ENCODE assay signal across 8 cellular contexts in genomic region chr15:66841953-66842681, GRCh38.
DNase-seq lines count a peak whose midpoint lies in the region; ATAC-seq and TF ChIP-seq lines count a peak whose summit lies in the region.

No MANE protein-coding gene starts in this region.

- no peaks in the 10 kb centered on the region for H3K36me3 Mint-ChIP-seq in T-helper 1 cell treated with Interleukin-12 subunit alpha and Interleukin-12 subunit beta and Interleukin-4 antibody, amounts not matched to agents 30 μg/mL and 1 μg/mL, for 36 hours (ENCODE audit: low read depth)
- no peaks in the 10 kb centered on the region for H3K36me3 Mint-ChIP-seq in dendritic cell treated with granulocyte-macrophage colony-stimulating factor and Interleukin-4, amounts not matched to agents 40 ng/mL and 50 ng/mL, for 4 days (ENCODE audit: low read depth)

- DNase-seq in T-helper 1 cell (no peak), left kidney (ENCODE audit: low read depth, low spot score) (peak; percentile 89), NCI-H526 treated with DMSO at 0.1 percent for 48 hours (lab: John Stamatoyannopoulos, UW) (no peak), SHP77 treated with DMSO at 0.1 percent for 48 hours (lab: John Stamatoyannopoulos, UW) (no peak)
- DNase-seq in stimulated activated CD4-positive, alpha-beta T cell treated with anti-CD3 and anti-CD28 coated beads, Interleukin-4, amount 100 ng/mL, for 1 hour: peak; percentile 41

- ATAC-seq in SK-N-SH treated with all-trans-retinoic acid at 6 μM for 48 hours: peak; percentile 84

- H3K9me3 Mint-ChIP-seq in T-helper 1 cell treated with Interleukin-12 subunit alpha and Interleukin-12 subunit beta and Interleukin-4 antibody, amounts not matched to agents 30 μg/mL and 1 μg/mL, for 36 hours: no peaks in the 10 kb centered on the region
- no peaks in the 10 kb centered on the region for H3K9me3 Mint-ChIP-seq in dendritic cell treated with granulocyte-macrophage colony-stimulating factor and Interleukin-4, amounts not matched to agents 40 ng/mL and 50 ng/mL, for 4 days

- peak overlapping the region; percentile 1 for H3K4me3 Mint-ChIP-seq in T-helper 1 cell treated with Interleukin-12 subunit alpha and Interleukin-12 subunit beta and Interleukin-4 antibody, amounts not matched to agents 30 μg/mL and 1 μg/mL, for 36 hours
- H3K4me3 Mint-ChIP-seq in dendritic cell treated with granulocyte-macrophage colony-stimulating factor and Interleukin-4, amounts not matched to agents 40 ng/mL and 50 ng/mL, for 4 days: peak overlapping the region; percentile 77

- intact Hi-C loops in dendritic cell treated with granulocyte-macrophage colony-stimulating factor and Interleukin-4, amounts not matched to agents 40 ng/mL and 50 ng/mL, for 4 days (cut with micrococcal nuclease): no loop called here

- peaks cover 2% of the 10 kb centered on the region for H3K4me1 Mint-ChIP-seq in T-helper 1 cell treated with Interleukin-12 subunit alpha and Interleukin-12 subunit beta and Interleukin-4 antibody, amounts not matched to agents 30 μg/mL and 1 μg/mL, for 36 hours (ENCODE audit: low read depth)
- peaks cover 36% of the 10 kb centered on the region for H3K4me1 Mint-ChIP-seq in dendritic cell treated with granulocyte-macrophage colony-stimulating factor and Interleukin-4, amounts not matched to agents 40 ng/mL and 50 ng/mL, for 4 days (ENCODE audit: low read depth)

- H3K27me3 Mint-ChIP-seq in T-helper 1 cell treated with Interleukin-12 subunit alpha and Interleukin-12 subunit beta and Interleukin-4 antibody, amounts not matched to agents 30 μg/mL and 1 μg/mL, for 36 hours (ENCODE audit: low read depth): peaks cover 52% of the 10 kb centered on the region
- H3K27me3 Mint-ChIP-seq in dendritic cell treated with granulocyte-macrophage colony-stimulating factor and Interleukin-4, amounts not matched to agents 40 ng/mL and 50 ng/mL, for 4 days: peaks cover 15% of the 10 kb centered on the region

- H3K27ac Mint-ChIP-seq in T-helper 1 cell treated with Interleukin-12 subunit alpha and Interleukin-12 subunit beta and Interleukin-4 antibody, amounts not matched to agents 30 μg/mL and 1 μg/mL, for 36 hours: no peak overlapping the region
- peak overlapping the region; percentile 81 for H3K27ac Mint-ChIP-seq in dendritic cell treated with granulocyte-macrophage colony-stimulating factor and Interleukin-4, amounts not matched to agents 40 ng/mL and 50 ng/mL, for 4 days

TF ChIP-seq in SK-N-SH treated with all-trans-retinoic acid at 6 μM for 48 hours, 23 proteins besides CTCF, POLR2A, EP300 and RAD21:
- TF ChIP-seq CREB5 (CRISPR knock-in tag; IDR thresholded peaks at IDR 0.05; ENCODE audit: low read depth): 0 out of 2 replicates have a peak, but pooled peaks have one; percentile 35
- TF ChIP-seq ZFP3 (CRISPR knock-in tag; IDR thresholded peaks at IDR 0.05): 0 out of 2 replicates have a peak, but pooled peaks have one; percentile 46
- peak; percentile 82; the same call in 1 of the 2 replicates for TF ChIP-seq PATZ1 (CRISPR knock-in tag; IDR thresholded peaks at IDR 0.05; ENCODE audit: borderline replicate concordance)
- TF ChIP-seq ISL1 (CRISPR knock-in tag; IDR thresholded peaks at IDR 0.05): peak; percentile 29; the same call in 1 of the 2 replicates
- TF ChIP-seq ESRRG (CRISPR knock-in tag; IDR thresholded peaks at IDR 0.05): no peak
- no peak for TF ChIP-seq RARB (CRISPR knock-in tag; IDR thresholded peaks at IDR 0.05)

Comparison
In these comparisons a context has a peak if more than half of its experiments do, and no peak if none do; other contexts are left out.
1. DNase-seq: peak in left kidney (single experiment) and stimulated activated CD4-positive, alpha-beta T cell treated with anti-CD3 and anti-CD28 coated beads, Interleukin-4, amount 100 ng/mL, for 1 hour (single experiment); none in T-helper 1 cell (0 of 5), NCI-H526 treated with DMSO at 0.1 percent for 48 hours (single experiment) and SHP77 treated with DMSO at 0.1 percent for 48 hours (single experiment).